12 cellular contexts compared by ENCODE assay signal in the genomic region with DNA sequence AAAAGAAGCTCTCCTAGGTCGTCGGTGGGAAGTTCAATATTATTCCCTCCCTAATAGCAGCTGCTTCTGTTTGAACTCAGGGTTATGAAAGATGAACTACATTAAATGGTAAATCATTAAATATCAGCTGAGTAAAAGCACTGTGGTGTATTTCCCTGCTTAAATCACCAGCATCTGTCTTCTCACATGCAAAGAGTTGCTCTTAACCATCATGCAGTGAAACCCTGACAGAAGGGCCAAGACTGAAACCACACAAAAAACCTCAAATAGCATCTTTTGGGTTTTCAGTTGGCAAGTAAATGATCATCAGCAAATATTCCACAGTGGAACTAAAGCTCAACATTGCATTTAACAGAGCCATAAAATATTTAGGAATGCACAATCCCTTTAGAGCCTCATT.
A peak's percentile ranks its signal among the peaks of the same experiment; 100 is the strongest.
DNase-seq lines count a peak whose midpoint lies in the region; ATAC-seq lines count a peak whose summit lies in the region.
"Had no signal": no experiment of that assay in that cellular context is flagged by ENCODE, and none has a peak within 500 bp of the region (broad histone marks: within the 10 kb centered on the region; RNA-seq: fewer than 3 reads in every experiment).

No MANE protein-coding gene starts in this region.

- no peaks in the 10 kb centered on the region for H3K36me3 ChIP-seq in MG63

- no peaks in the 10 kb centered on the region for H3K9me3 ChIP-seq in MG63

- no peak for DNase-seq in activated CD8-positive, alpha-beta memory T cell treated with anti-CD3 and anti-CD28 coated beads for 24 hours
- no peak for DNase-seq in GDM1 (lab: John Stamatoyannopoulos, UW)
- DNase-seq in activated CD8-positive, alpha-beta memory T cell treated with anti-CD3 and anti-CD28 coated beads, Interleukin-2, amount 50 U/mL, for 48 hours, result no peak
- no peak for DNase-seq in MG63
- DNase-seq: KBM-7, mesendoderm, NCI-H2081 had no signal

- ATAC-seq in GM18498 (IDR thresholded peaks at IDR 0.05; ENCODE audit: unreplicated experiment) (peak; percentile 79), GM19452 (IDR thresholded peaks at IDR 0.05; ENCODE audit: unreplicated experiment) (peak; percentile 84), HG02852 (IDR thresholded peaks at IDR 0.05; ENCODE audit: unreplicated experiment) (peak; percentile 74), HG03469 (IDR thresholded peaks at IDR 0.05; ENCODE audit: unreplicated experiment) (peak; percentile 85)
- ATAC-seq: HCT116 had no signal

- no peaks in the 10 kb centered on the region; the same call in 1 of the 2 replicates for H3K27me3 ChIP-seq in MG63

- no peak overlapping the region for H3K4me3 ChIP-seq in MG63
